Comparison of ENCODE assay signal across 8 cellular contexts in the genomic region with DNA sequence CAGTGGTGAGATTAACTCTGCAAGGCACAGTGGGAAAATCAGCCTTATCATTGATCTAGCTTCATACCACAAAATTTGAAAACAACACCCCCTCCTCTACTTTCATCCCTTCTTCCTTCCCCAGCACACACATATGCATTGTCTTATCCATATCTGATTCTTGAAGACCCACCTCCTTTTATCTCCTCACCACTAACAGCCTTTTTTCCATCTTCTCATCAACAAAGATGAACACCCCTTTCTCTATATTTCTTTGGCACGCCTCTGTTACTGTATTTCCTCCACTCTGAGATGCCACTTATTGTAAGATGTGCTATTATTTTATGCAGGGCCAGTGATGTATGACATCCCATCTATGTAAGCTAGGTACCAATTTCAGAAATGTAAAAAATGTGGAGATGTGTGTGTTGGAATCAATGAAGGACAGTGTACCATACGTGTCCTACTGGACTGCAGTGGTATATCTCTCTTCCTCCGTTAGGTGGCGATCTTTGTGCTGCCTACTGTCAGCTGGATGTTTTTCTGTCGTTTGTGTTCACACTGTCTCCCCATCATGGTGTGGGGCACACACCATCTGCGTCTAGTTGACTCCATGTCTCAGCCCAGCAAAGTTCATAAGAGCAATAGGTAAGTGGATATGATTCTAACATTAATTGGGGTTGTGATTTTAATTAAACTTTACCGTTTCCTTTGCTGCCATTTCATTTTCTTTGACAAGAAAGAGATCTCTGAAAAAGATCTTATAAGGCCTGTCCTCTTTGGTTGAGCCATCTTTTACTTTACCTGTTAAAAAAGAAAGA. TPM values are rescaled to one million over a fixed set of nuclear protein-coding genes. Genes with fewer than 3 reads are reported as not detected.
DNase-seq lines count a peak whose midpoint lies in the region; ATAC-seq and TF ChIP-seq lines count a peak whose summit lies in the region.

No MANE protein-coding gene starts in this region.

- no peak overlapping the region for H2AFZ ChIP-seq in hepatocyte

- WGBS in adrenal gland, 4 donors = 23 to 27% (median 25%) methylated on average over 7 of the region's 7 CpGs
- 22% methylated on average over 7 of the region's 7 CpGs for WGBS in hepatocyte (ENCODE audit: low lambda C conversion rate, missing lambda C conversion rate)
- 20 to 26% (median 23%) methylated on average over 7 of the region's 7 CpGs for WGBS in spleen, 5 donors

- no peak overlapping the region for H3K4me2 ChIP-seq in hepatocyte

- no peaks in the 10 kb centered on the region for H3K9me2 ChIP-seq in hepatocyte (replicated peaks; ENCODE audit: insufficient read depth)

- intact Hi-C loops in adrenal gland (cut with DNase I) = loop anchor here (2.0 to 10.0 kb wide), 3 partner anchors 79 to 596 kb away; a partner anchor contains a TSS
- intact Hi-C loops in spleen (cut with DNase I; ENCODE audit: low total_unique reads) = no loop called here

- TF ChIP-seq POLR2A in adrenal gland (IDR thresholded peaks at IDR 0.05) (no peak), spleen (IDR thresholded peaks at IDR 0.05) (no peak)

- TF ChIP-seq CTCF in adrenal gland (IDR thresholded peaks at IDR 0.05) (peak; percentile 70 to 92 (median 87)), hepatocyte (IDR thresholded peaks at IDR 0.05; ENCODE audit: poor library complexity) (peak; percentile 68), spleen (IDR thresholded peaks at IDR 0.05 in 8 of 11, conservative IDR thresholded peaks at IDR 0.05 in 3 of 11) (peak; percentile 68 to 89 (median 84))

- no peaks in the 10 kb centered on the region for H4K20me1 ChIP-seq in hepatocyte (ENCODE audit: insufficient read depth, poor library complexity, severe bottlenecking)

- peak; percentile 78 for ATAC-seq in GM21825 (IDR thresholded peaks at IDR 0.05; ENCODE audit: unreplicated experiment)

- no peaks in the 10 kb centered on the region for H3K79me2 ChIP-seq in hepatocyte

- H3K4me3 ChIP-seq in MG63 = no peak overlapping the region
- H3K4me3 ChIP-seq in adrenal gland = no peak overlapping the region
- no peak overlapping the region for H3K4me3 ChIP-seq in hepatocyte
- no peak overlapping the region for H3K4me3 ChIP-seq in spleen

- H3K9me3 ChIP-seq in MG63 (no peaks in the 10 kb centered on the region), adrenal gland (replicated peaks in 1 of 3) (no peaks in the 10 kb centered on the region), hepatocyte (ENCODE audit: low read depth) (no peaks in the 10 kb centered on the region), spleen (peaks cover 0 to 3% (median 0%) of the 10 kb centered on the region in 8 donors)

- H3K27me3 ChIP-seq in MG63 (peaks cover 5% of the 10 kb centered on the region; the same call in 1 of the 2 replicates), adrenal gland (no peaks in the 10 kb centered on the region), hepatocyte (peaks cover 15% of the 10 kb centered on the region), spleen (replicated peaks in 1 of 7) (no peaks in the 10 kb centered on the region)

- DNase-seq in GF-D8 (lab: John Stamatoyannopoulos, UW) = peak; percentile 2
- DNase-seq in MG63 = peak; percentile 22
- DNase-seq in SHP77 (lab: John Stamatoyannopoulos, UW) = peak; percentile 53 to 62
- DNase-seq in adrenal gland = peak; percentile 43 to 78 (median 51)
- DNase-seq in hepatocyte (ENCODE audit: low spot score) = peak; percentile 71
- no peak for DNase-seq in spleen
- DNase-seq in mesenteric fat pad (ENCODE audit: low spot score) = no peak

- H3K27ac ChIP-seq in adrenal gland = no peak overlapping the region
- no peak overlapping the region for H3K27ac ChIP-seq in hepatocyte
- H3K27ac ChIP-seq in spleen = no peak overlapping the region

- H3K4me1 ChIP-seq in adrenal gland (replicated peaks in 1 of 2) (no peaks in the 10 kb centered on the region), hepatocyte (ENCODE audit: insufficient read depth) (no peaks in the 10 kb centered on the region), spleen (peaks cover 0 to 8% (median 4%) of the 10 kb centered on the region in 6 donors)

- no peaks in the 10 kb centered on the region for H3K36me3 ChIP-seq in MG63
- no peaks in the 10 kb centered on the region for H3K36me3 ChIP-seq in adrenal gland (replicated peaks in 1 of 2)
- no peaks in the 10 kb centered on the region for H3K36me3 ChIP-seq in hepatocyte (replicated peaks; ENCODE audit: insufficient read depth, low read depth)
- no peaks in the 10 kb centered on the region for H3K36me3 ChIP-seq in spleen

RNA-seq across cellular contexts. Expression of a gene that starts 24.0 kb away (rescaled TPM):
- total RNA-seq in MG63 (2014; rRNA removed; shearing (Covaris generic); ENCODE audit: low replicate concordance) = 0.12 and 0.16 TPM in 2 replicates
- total RNA-seq in adrenal gland = under 1 TPM in 6 of 8 donors, not detected in 2; 0.12 to 0.94 (median 0.62) TPM
- polyA plus RNA-seq in adrenal gland = under 1 TPM; 0.44 to 0.92 (median 0.72) TPM
- total RNA-seq in hepatocyte = 0.48 TPM in 1 of 2 replicates, not detected in the other
- polyA plus RNA-seq in hepatocyte = 0.55 TPM in 1 of 2 replicates, not detected in the other
- 1 to 10 TPM in 3 of 7 donors, under 1 TPM in 3, not detected in 1; 0.34 to 2.1 (median 1.2) TPM for total RNA-seq in spleen
- 1 to 10 TPM in 1 of 3 donors, under 1 TPM in 2; 0.46 to 1.2 (median 0.65) TPM for polyA plus RNA-seq in spleen
- total RNA-seq in mesenteric fat pad = not detected

RNA-seq across cellular contexts. Expression of a gene that starts 24.7 kb away (rescaled TPM):
- total RNA-seq in MG63 (2014; rRNA removed; shearing (Covaris generic); ENCODE audit: low replicate concordance) = 0.10 TPM in 1 of 2 replicates, not detected in the other
- total RNA-seq in adrenal gland = 10 to 100 TPM in 6 of 8 donors, 1 to 10 TPM in 2; 4.6 to 48.9 (median 15.5) TPM
- polyA plus RNA-seq in adrenal gland = 10 to 100 TPM; 10.5 to 87.4 (median 14.4) TPM
- total RNA-seq in hepatocyte = 2.1 and 3.5 TPM in 2 replicates
- 0.43 and 3.0 TPM in 2 replicates for polyA plus RNA-seq in hepatocyte
- total RNA-seq in spleen = 10 to 100 TPM in 1 of 7 donors, 1 to 10 TPM in 6; 2.2 to 12.2 (median 3.5) TPM
- 1 to 10 TPM; 2.3 to 2.9 (median 2.5) TPM for polyA plus RNA-seq in spleen
- 0.42 TPM for total RNA-seq in mesenteric fat pad

RNA-seq across cellular contexts. Expression of a gene that starts 59.6 kb away (rescaled TPM):
- 6.3 and 16.9 TPM in 2 replicates for total RNA-seq in MG63 (2014; rRNA removed; shearing (Covaris generic); ENCODE audit: low replicate concordance)
- total RNA-seq in adrenal gland (10 to 100 TPM in 4 of 8 donors, 1 to 10 TPM in 4; 3.4 to 20.7 (median 10.7) TPM), hepatocyte (10.9 and 20.0 TPM in 2 replicates), spleen (10 to 100 TPM in 6 of 7 donors, 1 to 10 TPM in 1; 5.6 to 19.4 (median 17.7) TPM), mesenteric fat pad (15.7 TPM)
- polyA plus RNA-seq in adrenal gland (10 to 100 TPM; 44.5 to 64.3 (median 59.3) TPM), hepatocyte (54.4 and 54.6 TPM in 2 replicates), spleen (10 to 100 TPM; 35.7 to 50.3 (median 44.4) TPM)

Comparison
In these comparisons a context has a peak if more than half of its experiments do, and no peak if none do; other contexts are left out.
1. DNase-seq: peak in GF-D8 (single experiment), MG63 (single experiment), SHP77 (2 of 2), adrenal gland (7 of 7) and hepatocyte (single experiment); none in spleen (single experiment) and mesenteric fat pad (single experiment).
2. Peak in every context shown above with its lines, with median percentiles within 50 percentile points of each other: CTCF ChIP-seq.